In the genomic region with DNA sequence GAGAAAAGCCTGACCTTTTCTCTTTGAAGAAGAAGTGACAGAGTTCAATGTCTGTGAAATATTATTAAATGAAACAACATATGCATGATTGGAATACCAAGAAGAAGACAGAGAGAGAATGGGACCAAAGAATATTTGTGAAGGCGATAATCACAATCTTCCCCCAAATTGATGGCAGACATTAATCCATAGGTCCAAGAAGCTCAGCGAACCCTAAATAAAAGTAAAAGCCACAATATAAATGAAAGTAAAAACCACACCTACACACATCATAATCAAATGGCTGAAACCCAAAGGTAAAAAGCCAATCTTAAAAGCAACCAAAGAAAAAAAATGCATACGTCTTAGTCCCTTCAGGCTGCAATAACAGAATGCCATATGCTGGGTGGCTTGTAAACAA, we compare ENCODE assay signal across 8 cellular contexts.
"Had no signal": no experiment of that assay in that cellular context is flagged by ENCODE, and none has a peak within 500 bp of the region (broad histone marks: within the 10 kb centered on the region; RNA-seq: fewer than 3 reads in every experiment).

No MANE protein-coding gene starts in this region.

- H3K9me3 ChIP-seq: HAP-1 had no signal

- H3K27ac ChIP-seq: GM23248 had no signal

- H3K4me3 ChIP-seq: GM23248, GM23338, HAP-1 had no signal

- H3K4me1 ChIP-seq: HAP-1 had no signal

- H3K36me3 ChIP-seq: HAP-1 had no signal

- DNase-seq: GM23248, GOT3, H7, H9, HCEC 1CT, HFFc6 had no signal
